In the genomic region with DNA sequence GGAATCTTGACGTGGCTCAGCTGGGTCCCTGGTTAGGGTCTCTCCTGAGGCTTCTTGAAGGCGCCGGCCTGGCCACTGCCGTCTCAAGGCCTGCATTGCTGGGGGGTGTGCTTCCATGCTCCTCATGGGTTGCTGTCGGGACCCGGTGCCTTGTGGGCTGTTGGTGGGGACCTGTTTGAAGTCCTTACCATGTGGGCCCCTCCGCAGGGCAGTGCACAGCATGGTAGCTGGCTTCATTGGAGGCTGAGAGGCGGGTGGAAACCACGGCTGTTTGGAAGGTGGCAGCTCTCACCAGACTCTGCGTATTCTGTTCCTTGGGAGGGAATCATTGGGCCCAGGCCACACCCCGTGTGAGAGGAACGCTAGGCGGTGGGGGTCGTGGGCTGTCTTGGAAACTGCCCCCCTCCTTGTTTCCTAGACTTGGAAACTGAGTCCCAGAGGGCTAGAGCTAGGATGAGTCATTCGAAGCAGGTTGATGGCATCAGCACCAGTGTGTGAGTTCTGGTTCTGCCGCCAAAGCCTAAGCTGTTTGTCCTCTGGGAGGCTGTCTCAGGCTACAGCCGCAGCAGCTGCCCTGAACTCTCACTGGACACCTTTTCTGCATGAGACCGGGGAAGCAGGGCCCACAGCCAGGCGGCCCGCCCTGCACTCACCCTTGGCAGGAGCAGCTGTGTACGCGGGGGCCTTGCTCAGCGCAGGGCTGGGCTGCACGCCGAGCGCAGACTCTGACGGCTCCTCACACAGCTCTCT, we compare ENCODE assay signal across 13 cellular contexts. TPM values are rescaled to one million over a fixed set of nuclear protein-coding genes. Genes with fewer than 3 reads are reported as not detected.
DNase-seq lines count a peak whose midpoint lies in the region; ATAC-seq and TF ChIP-seq lines count a peak whose summit lies in the region.
"Had no signal": no experiment of that assay in that cellular context is flagged by ENCODE, and none has a peak within 500 bp of the region (broad histone marks: within the 10 kb centered on the region; RNA-seq: fewer than 3 reads in every experiment).

No MANE protein-coding gene starts in this region.

- ATAC-seq in left colon (peak; percentile 20), GM21528 (IDR thresholded peaks at IDR 0.05; ENCODE audit: low FRiP score, unreplicated experiment) (no peak)
- ATAC-seq: naive thymus-derived CD4-positive, alpha-beta T cell; stimulated activated naive B cell treated with anti-CD40 and anti-IgM and Interleukin-4, amounts not matched to agents 10 μg/mL and 1 μg/mL and 100 μg/mL, for 72 hours had no signal

- H3K27me3 ChIP-seq in dorsolateral prefrontal cortex = no peaks in the 10 kb centered on the region

- no peak for TF ChIP-seq CTCF in dorsolateral prefrontal cortex (IDR thresholded peaks at IDR 0.05 in 54 of 56, conservative IDR thresholded peaks at IDR 0.05 in 2 of 56; ENCODE audit: low read depth in 1 of 56, partially characterized antibody in 56 of 56)

- DNase-seq in LHCN-M2 (ENCODE audit: low read depth) (peak; percentile 53), dorsolateral prefrontal cortex (peak in 8 of 10 donors; percentile 35 to 65 (median 54)), left colon (peak in 1 of 2 donors; percentile 57), skeletal muscle cell (ENCODE audit: low read depth) (peak; percentile 70), GM19240 (ENCODE audit: insufficient read length, low spot score) (no peak), NCI-H1694 (lab: John Stamatoyannopoulos, UW) (no peak), NAMALWA (ENCODE audit: low spot score) (no peak)
- DNase-seq: activated T-cell treated with anti-CD3 and anti-CD28 coated beads, Interleukin-2, amount 50 U/mL, for 1 hour; naive thymus-derived CD4-positive, alpha-beta T cell; NCI-H226; stimulated activated naive B cell treated with anti-CD40 and anti-IgM and Interleukin-4, amounts not matched to agents 10 μg/mL and 1 μg/mL and 100 μg/mL, for 72 hours had no signal

- H3K4me3 ChIP-seq in dorsolateral prefrontal cortex (no peak overlapping the region), skeletal muscle cell (ENCODE audit: low read depth, low read length) (no peak overlapping the region)
- H3K4me3 ChIP-seq: BLaER1 treated with 17β-estradiol and CSF1 and Interleukin-3, amounts not matched to agents 10 nM and 100 nM had no signal

- intact Hi-C loops in dorsolateral prefrontal cortex (cut with DNase I) (no loop called here), left colon (cut with DNase I, micrococcal nuclease) (no loop called here)

- peak overlapping the region in 10 of 59 donors; percentile 0 to 68 (median 36) for H3K27ac ChIP-seq in dorsolateral prefrontal cortex
- H3K27ac ChIP-seq: BLaER1 treated with 17β-estradiol and CSF1 and Interleukin-3, amounts not matched to agents 10 nM and 100 nM had no signal

RNA-seq across cellular contexts. Expression of gene ZNF750, which starts 35.2 kb away (rescaled TPM):
- total RNA-seq in LHCN-M2 (2014; rRNA removed) (not detected in 2 replicates), dorsolateral prefrontal cortex (under 1 TPM in 5 of 120 experiments, not detected in 115; 0.12 to 0.39 (median 0.36) TPM), left colon (not detected)
- polyA plus RNA-seq in LHCN-M2 (2012) = 0.02 TPM
- total RNA-seq: naive thymus-derived CD4-positive, alpha-beta T cell had no signal

RNA-seq across cellular contexts. Expression of gene TBCD, which starts 52.8 kb away (rescaled TPM):
- total RNA-seq in LHCN-M2 (2014; rRNA removed) (27.0 and 46.2 TPM in 2 replicates), dorsolateral prefrontal cortex (100 to 1,000 TPM in 110 of 120 experiments, 10 to 100 TPM in 10; 90.4 to 151 (median 117) TPM), left colon (10 to 100 TPM; 44.4 to 54.1 TPM)
- polyA plus RNA-seq in LHCN-M2 (2012) = 65.5 TPM

Comparison
In these comparisons a context has a peak if more than half of its experiments do, and no peak if none do; other contexts are left out.
1. DNase-seq: peak in LHCN-M2 (single experiment), dorsolateral prefrontal cortex (8 of 10) and skeletal muscle cell (single experiment); none in GM19240 (single experiment), NCI-H1694 (single experiment) and NAMALWA (single experiment).